ENCODE assay signal across 18 cellular contexts in genomic region chr6:170160031-170160627, GRCh38.
DNase-seq lines count a peak whose midpoint lies in the region; ATAC-seq and TF ChIP-seq lines count a peak whose summit lies in the region.
"Had no signal": no experiment of that assay in that cellular context is flagged by ENCODE, and none has a peak within 500 bp of the region (broad histone marks: within the 10 kb centered on the region; RNA-seq: fewer than 3 reads in every experiment).

No MANE protein-coding gene starts in this region.

- no peak overlapping the region for H3K4me3 ChIP-seq in suprapubic skin
- H3K4me3 ChIP-seq: ascending aorta had no signal

- DNase-seq in activated naive CD4-positive, alpha-beta T cell treated with anti-CD3 and anti-CD28 coated beads, Interleukin-2, amount 10 ng/mL, durations not matched to agents 7 days and 5 days, result peak; percentile 36
- no peak for DNase-seq in activated naive CD4-positive, alpha-beta T cell treated with Interleukin-2 at 50 U/mL for 16 hours
- DNase-seq in NAMALWA (ENCODE audit: low spot score) (peak; percentile 47), suprapubic skin (ENCODE audit: low spot score in 2 of 2) (peak; percentile 49 to 78), NOMO-1 treated with dmso at 0.1 percent for 144 hours (lab: John Stamatoyannopoulos, UW; ENCODE audit: unreplicated experiment) (no peak), sciatic nerve (ENCODE audit: low spot score) (no peak), left lobe of liver (ENCODE audit: low spot score) (no peak)
- DNase-seq in activated naive CD8-positive, alpha-beta T cell treated with anti-CD3 and anti-CD28 coated beads, Interleukin-2, amount 50 U/mL, for 24 hours, result peak; percentile 32
- DNase-seq: AML-193, DMS79, NCI-H1694 treated with DMSO at 0.1 percent for 48 hours, NCI-H524 treated with DMSO at 0.1 percent for 48 hours, substantia nigra, T-helper 17 cell had no signal

- TF ChIP-seq POLR2A in suprapubic skin (IDR thresholded peaks at IDR 0.05), result no peak

- no peak overlapping the region for H3K27ac Mint-ChIP-seq in activated naive CD4-positive, alpha-beta T cell treated with anti-CD3 and anti-CD28 coated beads, Interleukin-2, amount 10 ng/mL, durations not matched to agents 7 days and 5 days
- H3K27ac Mint-ChIP-seq in activated naive CD8-positive, alpha-beta T cell treated with anti-CD3 and anti-CD28 coated beads, Interleukin-2, amount 50 U/mL, for 24 hours, result no peak overlapping the region
- H3K27ac Mint-ChIP-seq: activated T-helper 17 cell treated with anti-CD3 and anti-CD28 coated beads, Interleukin-2, amount 50 U/mL, for 72 hours; T-helper 17 cell had no signal

- no peak for ATAC-seq in activated naive CD8-positive, alpha-beta T cell treated with anti-CD3 and anti-CD28 coated beads, Interleukin-2, amount 50 U/mL, for 24 hours
- no peak for ATAC-seq in sciatic nerve
- ATAC-seq in left lobe of liver, result no peak
- ATAC-seq: activated CD4-positive, CD25-positive, alpha-beta regulatory T cell treated with anti-CD3 and anti-CD28 coated beads, Interleukin-2, amount 50 U/mL, for 24 hours; activated T-helper 17 cell treated with anti-CD3 and anti-CD28 coated beads, Interleukin-2, amount 50 U/mL, for 72 hours; T-helper 17 cell had no signal

- no peak overlapping the region for H3K4me3 Mint-ChIP-seq in activated naive CD4-positive, alpha-beta T cell treated with anti-CD3 and anti-CD28 coated beads, Interleukin-2, amount 10 ng/mL, durations not matched to agents 7 days and 5 days
- no peak overlapping the region for H3K4me3 Mint-ChIP-seq in activated naive CD8-positive, alpha-beta T cell treated with anti-CD3 and anti-CD28 coated beads, Interleukin-2, amount 50 U/mL, for 24 hours
- H3K4me3 Mint-ChIP-seq: activated T-helper 17 cell treated with anti-CD3 and anti-CD28 coated beads, Interleukin-2, amount 50 U/mL, for 72 hours; T-helper 17 cell had no signal

- CTCF ChIA-PET in activated naive CD4-positive, alpha-beta T cell treated with anti-CD3 and anti-CD28 coated beads, Interleukin-2, amount 10 ng/mL, durations not matched to agents 7 days and 5 days (lab: Charles Lee), result no interaction called here

- H3K4me1 Mint-ChIP-seq in activated naive CD4-positive, alpha-beta T cell treated with anti-CD3 and anti-CD28 coated beads, Interleukin-2, amount 10 ng/mL, durations not matched to agents 7 days and 5 days, result peaks cover 16% of the 10 kb centered on the region
- peaks cover 7% of the 10 kb centered on the region for H3K4me1 Mint-ChIP-seq in activated naive CD8-positive, alpha-beta T cell treated with anti-CD3 and anti-CD28 coated beads, Interleukin-2, amount 50 U/mL, for 24 hours
- H3K4me1 Mint-ChIP-seq: activated T-helper 17 cell treated with anti-CD3 and anti-CD28 coated beads, Interleukin-2, amount 50 U/mL, for 72 hours had no signal

- no peak overlapping the region for H3K27ac ChIP-seq in suprapubic skin
- H3K27ac ChIP-seq: ascending aorta, KMS-11 had no signal

- peaks cover 6% of the 10 kb centered on the region for H3K27me3 ChIP-seq in suprapubic skin
- H3K27me3 ChIP-seq: ascending aorta had no signal

- TF ChIP-seq CTCF in suprapubic skin (IDR thresholded peaks at IDR 0.05), result no peak

- H3K36me3 Mint-ChIP-seq in activated naive CD4-positive, alpha-beta T cell treated with anti-CD3 and anti-CD28 coated beads, Interleukin-2, amount 10 ng/mL, durations not matched to agents 7 days and 5 days, result no peaks in the 10 kb centered on the region
- no peaks in the 10 kb centered on the region for H3K36me3 Mint-ChIP-seq in activated naive CD8-positive, alpha-beta T cell treated with anti-CD3 and anti-CD28 coated beads, Interleukin-2, amount 50 U/mL, for 24 hours (ENCODE audit: low read depth)

- peaks cover 9% of the 10 kb centered on the region for H3K9me3 Mint-ChIP-seq in activated naive CD4-positive, alpha-beta T cell treated with anti-CD3 and anti-CD28 coated beads, Interleukin-2, amount 10 ng/mL, durations not matched to agents 7 days and 5 days
- H3K9me3 Mint-ChIP-seq in activated naive CD8-positive, alpha-beta T cell treated with anti-CD3 and anti-CD28 coated beads, Interleukin-2, amount 50 U/mL, for 24 hours, result no peaks in the 10 kb centered on the region
- H3K9me3 Mint-ChIP-seq: activated T-helper 17 cell treated with anti-CD3 and anti-CD28 coated beads, Interleukin-2, amount 50 U/mL, for 72 hours had no signal

- no peaks in the 10 kb centered on the region for H3K4me1 ChIP-seq in suprapubic skin
- H3K4me1 ChIP-seq: ascending aorta had no signal

- no peaks in the 10 kb centered on the region for H3K27me3 Mint-ChIP-seq in activated naive CD4-positive, alpha-beta T cell treated with anti-CD3 and anti-CD28 coated beads, Interleukin-2, amount 10 ng/mL, durations not matched to agents 7 days and 5 days
- no peaks in the 10 kb centered on the region for H3K27me3 Mint-ChIP-seq in activated naive CD8-positive, alpha-beta T cell treated with anti-CD3 and anti-CD28 coated beads, Interleukin-2, amount 50 U/mL, for 24 hours

- no peak for TF ChIP-seq EP300 in suprapubic skin (IDR thresholded peaks at IDR 0.05)

- no peaks in the 10 kb centered on the region for H3K36me3 ChIP-seq in suprapubic skin
- H3K36me3 ChIP-seq: ascending aorta had no signal

- H3K9me3 ChIP-seq in suprapubic skin, result no peaks in the 10 kb centered on the region
- H3K9me3 ChIP-seq: ascending aorta had no signal

- 88% methylated on average over 13 of the region's 40 CpGs for WGBS in suprapubic skin

- intact Hi-C loops in sciatic nerve (cut with DNase I), result no loop called here

Comparison
In these comparisons a context has a peak if more than half of its experiments do, and no peak if none do; other contexts are left out.
1. DNase-seq: peak in activated naive CD4-positive, alpha-beta T cell treated with anti-CD3 and anti-CD28 coated beads, Interleukin-2, amount 10 ng/mL, durations not matched to agents 7 days and 5 days (single experiment), NAMALWA (single experiment), activated naive CD8-positive, alpha-beta T cell treated with anti-CD3 and anti-CD28 coated beads, Interleukin-2, amount 50 U/mL, for 24 hours (single experiment) and suprapubic skin (2 of 2); none in activated naive CD4-positive, alpha-beta T cell treated with Interleukin-2 at 50 U/mL for 16 hours (single experiment), NOMO-1 treated with dmso at 0.1 percent for 144 hours (single experiment), sciatic nerve (single experiment) and left lobe of liver (single experiment).